Comparison of ENCODE assay signal across 1 cellular context in the genomic region with DNA sequence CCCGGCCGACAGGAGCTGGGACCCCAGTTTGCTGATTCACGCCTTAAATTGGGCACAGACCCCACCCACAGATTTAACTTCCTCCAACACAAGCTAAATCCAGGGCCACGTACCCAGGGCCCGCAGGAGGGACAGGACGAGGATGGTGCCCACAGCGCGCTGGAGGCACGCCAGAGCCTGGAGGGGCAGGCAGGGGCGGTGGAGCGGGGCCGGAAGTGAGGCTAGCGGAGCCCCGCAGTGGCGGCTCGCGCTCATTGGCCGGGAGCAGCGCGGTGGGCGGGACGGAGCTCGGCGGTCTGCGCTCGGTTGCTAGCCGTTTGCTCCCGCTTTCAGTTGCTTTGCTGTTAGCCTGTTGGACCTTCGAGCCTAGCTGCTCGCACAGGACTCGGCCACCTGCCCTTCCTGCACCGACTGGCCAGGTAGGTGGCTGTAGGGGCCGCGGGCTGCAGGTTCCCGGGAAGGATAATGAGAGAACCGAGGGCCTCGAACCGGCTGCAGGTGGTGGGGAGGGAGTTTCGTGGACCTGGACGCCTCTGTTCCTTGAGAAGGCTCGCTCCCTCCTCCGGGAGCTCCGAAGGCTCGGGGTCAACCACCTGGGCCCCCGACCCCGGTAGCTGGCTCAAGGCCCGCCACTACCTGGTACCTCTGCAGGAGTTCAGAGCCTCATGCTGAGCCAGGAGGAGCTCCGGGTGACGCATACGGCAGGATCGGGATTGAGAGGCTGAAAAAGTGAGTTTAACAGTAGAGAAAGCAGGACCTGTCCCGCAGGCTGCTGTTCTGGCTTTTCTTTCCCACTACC.
A peak's percentile ranks its signal among the peaks of the same experiment; 100 is the strongest.
TF ChIP-seq lines count a peak whose summit lies in the region.

A gene (plus strand): TSS at position 332 of the 799 bp plus-strand sequence. CDS start 8,212 bp downstream, outside the sequence.

TF ChIP-seq in HepG2, 621 proteins besides CTCF, POLR2A, EP300 and RAD21 (continued from another document and continues in another):
- TF ChIP-seq, protein P1, sequence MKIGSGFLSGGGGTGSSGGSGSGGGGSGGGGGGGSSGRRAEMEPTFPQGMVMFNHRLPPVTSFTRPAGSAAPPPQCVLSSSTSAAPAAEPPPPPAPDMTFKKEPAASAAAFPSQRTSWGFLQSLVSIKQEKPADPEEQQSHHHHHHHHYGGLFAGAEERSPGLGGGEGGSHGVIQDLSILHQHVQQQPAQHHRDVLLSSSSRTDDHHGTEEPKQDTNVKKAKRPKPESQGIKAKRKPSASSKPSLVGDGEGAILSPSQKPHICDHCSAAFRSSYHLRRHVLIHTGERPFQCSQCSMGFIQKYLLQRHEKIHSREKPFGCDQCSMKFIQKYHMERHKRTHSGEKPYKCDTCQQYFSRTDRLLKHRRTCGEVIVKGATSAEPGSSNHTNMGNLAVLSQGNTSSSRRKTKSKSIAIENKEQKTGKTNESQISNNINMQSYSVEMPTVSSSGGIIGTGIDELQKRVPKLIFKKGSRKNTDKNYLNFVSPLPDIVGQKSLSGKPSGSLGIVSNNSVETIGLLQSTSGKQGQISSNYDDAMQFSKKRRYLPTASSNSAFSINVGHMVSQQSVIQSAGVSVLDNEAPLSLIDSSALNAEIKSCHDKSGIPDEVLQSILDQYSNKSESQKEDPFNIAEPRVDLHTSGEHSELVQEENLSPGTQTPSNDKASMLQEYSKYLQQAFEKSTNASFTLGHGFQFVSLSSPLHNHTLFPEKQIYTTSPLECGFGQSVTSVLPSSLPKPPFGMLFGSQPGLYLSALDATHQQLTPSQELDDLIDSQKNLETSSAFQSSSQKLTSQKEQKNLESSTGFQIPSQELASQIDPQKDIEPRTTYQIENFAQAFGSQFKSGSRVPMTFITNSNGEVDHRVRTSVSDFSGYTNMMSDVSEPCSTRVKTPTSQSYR (CRISPR knock-in tag; IDR thresholded peaks at IDR 0.05; ENCODE audit: borderline replicate concordance): no peak
- TF ChIP-seq RXRA (CRISPR knock-in tag; IDR thresholded peaks at IDR 0.05) (peak; percentile 44; the same call in 1 of the 2 replicates), ZNF709 (CRISPR knock-in tag; IDR thresholded peaks at IDR 0.05) (peak; percentile 87), CREB1 (IDR thresholded peaks at IDR 0.05) (peak; percentile 32; the same call in 1 of the 2 replicates), CREB1 (CRISPR knock-in tag; IDR thresholded peaks at IDR 0.05) (no peak), BORCS8-MEF2B (CRISPR knock-in tag; IDR thresholded peaks at IDR 0.05) (0 out of 2 replicates have a peak, but pooled peaks have one; percentile 34), KMT2B (CRISPR knock-in tag; IDR thresholded peaks at IDR 0.05) (peak; percentile 86; the same call in 1 of the 2 replicates), BCL6 (CRISPR knock-in tag; IDR thresholded peaks at IDR 0.05) (peak; percentile 31; the same call in 1 of the 2 replicates), ZNF432 (CRISPR knock-in tag; IDR thresholded peaks at IDR 0.05; ENCODE audit: borderline replicate concordance) (no peak), JUND (CRISPR knock-in tag; IDR thresholded peaks at IDR 0.05) (0 out of 2 replicates have a peak, but pooled peaks have one; percentile 20), NFE2L2 (IDR thresholded peaks at IDR 0.05; ENCODE audit: low read length) (no peak), MIXL1 (CRISPR knock-in tag; IDR thresholded peaks at IDR 0.05) (no peak), NFATC3 (CRISPR knock-in tag; IDR thresholded peaks at IDR 0.05) (no peak), ZNF563 (CRISPR knock-in tag; IDR thresholded peaks at IDR 0.05) (peak; percentile 79), ZNF367 (CRISPR knock-in tag; IDR thresholded peaks at IDR 0.05; ENCODE audit: borderline replicate concordance) (no peak), EED (CRISPR knock-in tag; IDR thresholded peaks at IDR 0.05) (no peak), ZNF589 (CRISPR knock-in tag; conservative IDR thresholded peaks at IDR 0.05) (no peak; the same call in 1 of the 2 replicates), NKX3-1 (CRISPR knock-in tag; IDR thresholded peaks at IDR 0.05) (peak; percentile 63; the same call in 1 of the 2 replicates), NRL (CRISPR knock-in tag; IDR thresholded peaks at IDR 0.05; ENCODE audit: borderline replicate concordance) (peak; percentile 87), KDM5A (IDR thresholded peaks at IDR 0.05; ENCODE audit: borderline replicate concordance, low read length) (peak; percentile 30; the same call in 1 of the 2 replicates), TOPORS (CRISPR knock-in tag; IDR thresholded peaks at IDR 0.05) (0 out of 2 replicates have a peak, but pooled peaks have one; percentile 58), HDAC2 (CRISPR knock-in tag; IDR thresholded peaks at IDR 0.05) (peak; percentile 64), ZNF12 (CRISPR knock-in tag; IDR thresholded peaks at IDR 0.05) (no peak), HMGA1 (CRISPR knock-in tag; conservative IDR thresholded peaks at IDR 0.05) (no peak), FOSL1 (CRISPR knock-in tag; IDR thresholded peaks at IDR 0.05; ENCODE audit: borderline replicate concordance) (no peak), ZNF484 (CRISPR knock-in tag; IDR thresholded peaks at IDR 0.05; ENCODE audit: borderline replicate concordance, low read depth) (no peak), SIN3B (IDR thresholded peaks at IDR 0.05; ENCODE audit: low read length) (no peak), CAMTA2 (CRISPR knock-in tag; IDR thresholded peaks at IDR 0.05; ENCODE audit: borderline replicate concordance) (no peak), WIZ (CRISPR knock-in tag; IDR thresholded peaks at IDR 0.05) (peak; percentile 29; the same call in 1 of the 2 replicates), LCORL (IDR thresholded peaks at IDR 0.05) (no peak), LCORL (CRISPR knock-in tag; IDR thresholded peaks at IDR 0.05) (peak; percentile 69)
- TF ChIP-seq, protein P2, sequence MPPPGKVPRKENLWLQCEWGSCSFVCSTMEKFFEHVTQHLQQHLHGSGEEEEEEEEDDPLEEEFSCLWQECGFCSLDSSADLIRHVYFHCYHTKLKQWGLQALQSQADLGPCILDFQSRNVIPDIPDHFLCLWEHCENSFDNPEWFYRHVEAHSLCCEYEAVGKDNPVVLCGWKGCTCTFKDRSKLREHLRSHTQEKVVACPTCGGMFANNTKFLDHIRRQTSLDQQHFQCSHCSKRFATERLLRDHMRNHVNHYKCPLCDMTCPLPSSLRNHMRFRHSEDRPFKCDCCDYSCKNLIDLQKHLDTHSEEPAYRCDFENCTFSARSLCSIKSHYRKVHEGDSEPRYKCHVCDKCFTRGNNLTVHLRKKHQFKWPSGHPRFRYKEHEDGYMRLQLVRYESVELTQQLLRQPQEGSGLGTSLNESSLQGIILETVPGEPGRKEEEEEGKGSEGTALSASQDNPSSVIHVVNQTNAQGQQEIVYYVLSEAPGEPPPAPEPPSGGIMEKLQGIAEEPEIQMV (CRISPR knock-in tag; IDR thresholded peaks at IDR 0.05; ENCODE audit: low read depth): peak; percentile 52; the same call in 1 of the 2 replicates
- TF ChIP-seq, protein P3, sequence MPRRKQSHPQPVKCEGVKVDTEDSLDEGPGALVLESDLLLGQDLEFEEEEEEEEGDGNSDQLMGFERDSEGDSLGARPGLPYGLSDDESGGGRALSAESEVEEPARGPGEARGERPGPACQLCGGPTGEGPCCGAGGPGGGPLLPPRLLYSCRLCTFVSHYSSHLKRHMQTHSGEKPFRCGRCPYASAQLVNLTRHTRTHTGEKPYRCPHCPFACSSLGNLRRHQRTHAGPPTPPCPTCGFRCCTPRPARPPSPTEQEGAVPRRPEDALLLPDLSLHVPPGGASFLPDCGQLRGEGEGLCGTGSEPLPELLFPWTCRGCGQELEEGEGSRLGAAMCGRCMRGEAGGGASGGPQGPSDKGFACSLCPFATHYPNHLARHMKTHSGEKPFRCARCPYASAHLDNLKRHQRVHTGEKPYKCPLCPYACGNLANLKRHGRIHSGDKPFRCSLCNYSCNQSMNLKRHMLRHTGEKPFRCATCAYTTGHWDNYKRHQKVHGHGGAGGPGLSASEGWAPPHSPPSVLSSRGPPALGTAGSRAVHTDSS (CRISPR knock-in tag; conservative IDR thresholded peaks at IDR 0.05): 0 out of 2 replicates have a peak, but pooled peaks have one; percentile 81
- TF ChIP-seq, protein P4, sequence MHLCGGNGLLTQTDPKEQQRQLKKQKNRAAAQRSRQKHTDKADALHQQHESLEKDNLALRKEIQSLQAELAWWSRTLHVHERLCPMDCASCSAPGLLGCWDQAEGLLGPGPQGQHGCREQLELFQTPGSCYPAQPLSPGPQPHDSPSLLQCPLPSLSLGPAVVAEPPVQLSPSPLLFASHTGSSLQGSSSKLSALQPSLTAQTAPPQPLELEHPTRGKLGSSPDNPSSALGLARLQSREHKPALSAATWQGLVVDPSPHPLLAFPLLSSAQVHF (CRISPR knock-in tag; IDR thresholded peaks at IDR 0.05): no peak
- TF ChIP-seq, protein P5, sequence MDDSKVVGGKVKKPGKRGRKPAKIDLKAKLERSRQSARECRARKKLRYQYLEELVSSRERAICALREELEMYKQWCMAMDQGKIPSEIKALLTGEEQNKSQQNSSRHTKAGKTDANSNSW (CRISPR knock-in tag; IDR thresholded peaks at IDR 0.05; ENCODE audit: borderline replicate concordance): no peak
- TF ChIP-seq, protein P6, sequence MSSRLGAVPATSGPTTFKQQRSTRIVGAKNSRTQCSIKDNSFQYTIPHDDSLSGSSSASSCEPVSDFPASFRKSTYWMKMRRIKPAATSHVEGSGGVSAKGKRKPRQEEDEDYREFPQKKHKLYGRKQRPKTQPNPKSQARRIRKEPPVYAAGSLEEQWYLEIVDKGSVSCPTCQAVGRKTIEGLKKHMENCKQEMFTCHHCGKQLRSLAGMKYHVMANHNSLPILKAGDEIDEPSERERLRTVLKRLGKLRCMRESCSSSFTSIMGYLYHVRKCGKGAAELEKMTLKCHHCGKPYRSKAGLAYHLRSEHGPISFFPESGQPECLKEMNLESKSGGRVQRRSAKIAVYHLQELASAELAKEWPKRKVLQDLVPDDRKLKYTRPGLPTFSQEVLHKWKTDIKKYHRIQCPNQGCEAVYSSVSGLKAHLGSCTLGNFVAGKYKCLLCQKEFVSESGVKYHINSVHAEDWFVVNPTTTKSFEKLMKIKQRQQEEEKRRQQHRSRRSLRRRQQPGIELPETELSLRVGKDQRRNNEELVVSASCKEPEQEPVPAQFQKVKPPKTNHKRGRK (CRISPR knock-in tag; IDR thresholded peaks at IDR 0.05): no peak
- TF ChIP-seq, protein P7, sequence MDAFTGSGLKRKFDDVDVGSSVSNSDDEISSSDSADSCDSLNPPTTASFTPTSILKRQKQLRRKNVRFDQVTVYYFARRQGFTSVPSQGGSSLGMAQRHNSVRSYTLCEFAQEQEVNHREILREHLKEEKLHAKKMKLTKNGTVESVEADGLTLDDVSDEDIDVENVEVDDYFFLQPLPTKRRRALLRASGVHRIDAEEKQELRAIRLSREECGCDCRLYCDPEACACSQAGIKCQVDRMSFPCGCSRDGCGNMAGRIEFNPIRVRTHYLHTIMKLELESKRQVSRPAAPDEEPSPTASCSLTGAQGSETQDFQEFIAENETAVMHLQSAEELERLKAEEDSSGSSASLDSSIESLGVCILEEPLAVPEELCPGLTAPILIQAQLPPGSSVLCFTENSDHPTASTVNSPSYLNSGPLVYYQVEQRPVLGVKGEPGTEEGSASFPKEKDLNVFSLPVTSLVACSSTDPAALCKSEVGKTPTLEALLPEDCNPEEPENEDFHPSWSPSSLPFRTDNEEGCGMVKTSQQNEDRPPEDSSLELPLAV (CRISPR knock-in tag; conservative IDR thresholded peaks at IDR 0.05; ENCODE audit: low read depth): no peak
- TF ChIP-seq, protein P8, sequence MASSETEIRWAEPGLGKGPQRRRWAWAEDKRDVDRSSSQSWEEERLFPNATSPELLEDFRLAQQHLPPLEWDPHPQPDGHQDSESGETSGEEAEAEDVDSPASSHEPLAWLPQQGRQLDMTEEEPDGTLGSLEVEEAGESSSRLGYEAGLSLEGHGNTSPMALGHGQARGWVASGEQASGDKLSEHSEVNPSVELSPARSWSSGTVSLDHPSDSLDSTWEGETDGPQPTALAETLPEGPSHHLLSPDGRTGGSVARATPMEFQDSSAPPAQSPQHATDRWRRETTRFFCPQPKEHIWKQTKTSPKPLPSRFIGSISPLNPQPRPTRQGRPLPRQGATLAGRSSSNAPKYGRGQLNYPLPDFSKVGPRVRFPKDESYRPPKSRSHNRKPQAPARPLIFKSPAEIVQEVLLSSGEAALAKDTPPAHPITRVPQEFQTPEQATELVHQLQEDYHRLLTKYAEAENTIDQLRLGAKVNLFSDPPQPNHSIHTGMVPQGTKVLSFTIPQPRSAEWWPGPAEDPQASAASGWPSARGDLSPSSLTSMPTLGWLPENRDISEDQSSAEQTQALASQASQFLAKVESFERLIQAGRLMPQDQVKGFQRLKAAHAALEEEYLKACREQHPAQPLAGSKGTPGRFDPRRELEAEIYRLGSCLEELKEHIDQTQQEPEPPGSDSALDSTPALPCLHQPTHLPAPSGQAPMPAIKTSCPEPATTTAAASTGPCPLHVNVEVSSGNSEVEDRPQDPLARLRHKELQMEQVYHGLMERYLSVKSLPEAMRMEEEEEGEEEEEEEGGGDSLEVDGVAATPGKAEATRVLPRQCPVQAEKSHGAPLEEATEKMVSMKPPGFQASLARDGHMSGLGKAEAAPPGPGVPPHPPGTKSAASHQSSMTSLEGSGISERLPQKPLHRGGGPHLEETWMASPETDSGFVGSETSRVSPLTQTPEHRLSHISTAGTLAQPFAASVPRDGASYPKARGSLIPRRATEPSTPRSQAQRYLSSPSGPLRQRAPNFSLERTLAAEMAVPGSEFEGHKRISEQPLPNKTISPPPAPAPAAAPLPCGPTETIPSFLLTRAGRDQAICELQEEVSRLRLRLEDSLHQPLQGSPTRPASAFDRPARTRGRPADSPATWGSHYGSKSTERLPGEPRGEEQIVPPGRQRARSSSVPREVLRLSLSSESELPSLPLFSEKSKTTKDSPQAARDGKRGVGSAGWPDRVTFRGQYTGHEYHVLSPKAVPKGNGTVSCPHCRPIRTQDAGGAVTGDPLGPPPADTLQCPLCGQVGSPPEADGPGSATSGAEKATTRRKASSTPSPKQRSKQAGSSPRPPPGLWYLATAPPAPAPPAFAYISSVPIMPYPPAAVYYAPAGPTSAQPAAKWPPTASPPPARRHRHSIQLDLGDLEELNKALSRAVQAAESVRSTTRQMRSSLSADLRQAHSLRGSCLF (CRISPR knock-in tag; IDR thresholded peaks at IDR 0.05; ENCODE audit: borderline replicate concordance): peak; percentile 35; the same call in 1 of the 2 replicates
